36 cellular contexts compared by ENCODE assay signal in the genomic region with DNA sequence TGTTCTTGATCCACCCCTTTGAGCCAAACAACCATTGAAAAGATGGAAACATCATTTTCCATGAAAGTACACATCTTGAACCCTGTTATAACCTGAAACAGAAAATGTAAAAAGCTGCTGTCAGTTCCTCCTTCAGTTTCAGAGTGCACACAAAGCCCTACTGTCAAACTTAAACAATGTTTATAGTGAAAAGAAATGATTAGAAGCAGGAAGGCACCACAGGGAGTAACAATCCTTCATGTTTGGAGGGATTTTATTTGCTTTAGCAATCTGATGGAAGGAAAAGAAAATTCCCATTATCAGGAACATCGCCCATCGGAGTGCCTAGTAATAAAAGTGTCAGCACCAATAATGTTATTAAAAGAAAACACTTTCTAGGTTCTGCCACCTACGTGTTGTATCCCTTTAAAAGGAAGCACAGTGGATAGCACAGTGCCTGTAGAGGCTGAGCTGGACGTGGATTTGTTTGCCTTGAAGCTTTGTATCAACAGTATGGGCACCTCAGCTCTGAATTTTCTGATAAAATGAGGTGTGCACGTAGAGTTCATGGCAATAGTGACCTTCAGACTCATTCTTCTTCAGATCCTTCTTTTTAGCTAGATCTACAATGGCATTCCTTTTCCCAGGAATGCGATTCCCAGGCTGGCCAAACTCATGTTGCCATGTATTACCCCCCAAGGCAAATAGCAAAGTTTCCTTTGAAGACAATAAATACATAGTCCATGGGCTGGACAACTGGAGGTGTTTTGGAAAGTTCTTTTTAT. TPM values are rescaled to one million over a fixed set of nuclear protein-coding genes. Genes with fewer than 3 reads are reported as not detected.
"Had no signal": no experiment of that assay in that cellular context is flagged by ENCODE, and none has a peak within 500 bp of the region (broad histone marks: within the 10 kb centered on the region; RNA-seq: fewer than 3 reads in every experiment).

No MANE protein-coding gene starts in this region.

- H3K4me2 ChIP-seq: smooth muscle cell had no signal

- DNase-seq: dermis blood vessel endothelial cell; effector memory CD4-positive, alpha-beta T cell; foreskin keratinocyte; glutamatergic neuron; heart right ventricle; hypothalamus; immature natural killer cell; left ventricle myocardium superior; lower lobe of right lung; naive thymus-derived CD8-positive, alpha-beta T cell; nephron progenitor cell; pancreas; stimulated activated CD4-positive, alpha-beta T cell treated with anti-CD3 and anti-CD28 coated beads, Interleukin-12 subunit alpha, Interleukin-12 subunit beta, amount 100 ng/mL, for 4 hours; stimulated activated CD4-positive, alpha-beta T cell treated with anti-CD3 and anti-CD28 coated beads, Interleukin-1b, Interleukin-23, amount 100 ng/mL, for 48 hours; stimulated activated CD4-positive, alpha-beta T cell treated with anti-CD3 and anti-CD28 coated beads, Interleukin-4, amount 100 ng/mL, for 24 hours; stimulated activated naive CD4-positive, alpha-beta T cell treated with Interleukin-2 at 50 U/mL for 16 hours; stomach; thyroid gland had no signal

- H3K27ac Mint-ChIP-seq: immature natural killer cell; naive thymus-derived CD8-positive, alpha-beta T cell; nephron progenitor cell; stimulated activated effector memory CD8-positive, alpha-beta T cell treated with anti-CD3 and anti-CD28 coated beads, Interleukin-12 subunit alpha, Interleukin-12 subunit beta, amount 100 ng/mL, for 72 hours had no signal

- H3K27me3 ChIP-seq: foreskin keratinocyte, heart right ventricle, neutrophil, pancreas, stomach, thyroid gland had no signal

- H3K9me3 Mint-ChIP-seq: immature natural killer cell; naive thymus-derived CD8-positive, alpha-beta T cell; nephron progenitor cell; stimulated activated effector memory CD8-positive, alpha-beta T cell treated with anti-CD3 and anti-CD28 coated beads, Interleukin-12 subunit alpha, Interleukin-12 subunit beta, amount 100 ng/mL, for 72 hours had no signal

- H3K27ac ChIP-seq: coronary artery, esophagus muscularis mucosa, foreskin keratinocyte, heart right ventricle, lower lobe of right lung, neutrophil, pancreas, stomach, thyroid gland had no signal

- H3K4me1 Mint-ChIP-seq: naive thymus-derived CD8-positive, alpha-beta T cell; nephron progenitor cell; stimulated activated effector memory CD8-positive, alpha-beta T cell treated with anti-CD3 and anti-CD28 coated beads, Interleukin-12 subunit alpha, Interleukin-12 subunit beta, amount 100 ng/mL, for 72 hours had no signal

- H3K4me1 ChIP-seq: pancreas had no signal

- H3K9me3 ChIP-seq: esophagus muscularis mucosa, heart right ventricle, lower lobe of right lung, neutrophil, pancreas, stomach, thyroid gland had no signal

- H3K36me3 ChIP-seq: esophagus muscularis mucosa, heart right ventricle, lower lobe of right lung, neutrophil, pancreas, stomach, thyroid gland had no signal

- H3K4me3 Mint-ChIP-seq: immature natural killer cell; naive thymus-derived CD8-positive, alpha-beta T cell; nephron progenitor cell; stimulated activated effector memory CD8-positive, alpha-beta T cell treated with anti-CD3 and anti-CD28 coated beads, Interleukin-12 subunit alpha, Interleukin-12 subunit beta, amount 100 ng/mL, for 72 hours had no signal

- ATAC-seq: foreskin keratinocyte; heart right ventricle; left ventricle myocardium superior; lower lobe of right lung; naive thymus-derived CD8-positive, alpha-beta T cell; pancreas; sciatic nerve; stimulated activated effector memory CD8-positive, alpha-beta T cell treated with anti-CD3 and anti-CD28 coated beads, Interleukin-12 subunit alpha, Interleukin-12 subunit beta, amount 100 ng/mL, for 72 hours had no signal

- H3K36me3 Mint-ChIP-seq: naive thymus-derived CD8-positive, alpha-beta T cell; stimulated activated effector memory CD8-positive, alpha-beta T cell treated with anti-CD3 and anti-CD28 coated beads, Interleukin-12 subunit alpha, Interleukin-12 subunit beta, amount 100 ng/mL, for 72 hours had no signal

- H3K4me3 ChIP-seq: coronary artery, esophagus muscularis mucosa, heart right ventricle, lower lobe of right lung, pancreas, smooth muscle cell, stomach, thyroid gland had no signal

RNA-seq across cellular contexts. Expression of a gene that starts 16.1 kb away (rescaled TPM):
- polyA plus RNA-seq: naive thymus-derived CD8-positive, alpha-beta T cell had no signal

RNA-seq across cellular contexts. Expression of a gene that starts 20.5 kb away (rescaled TPM):
- total RNA-seq: fibroblast of lung, foreskin keratinocyte, myocyte, smooth muscle cell had no signal
- polyA plus RNA-seq: foreskin keratinocyte, keratinocyte, smooth muscle cell had no signal

RNA-seq across cellular contexts. Expression of a gene that starts 30.5 kb away (rescaled TPM):
- total RNA-seq: dermis blood vessel endothelial cell; endothelial cell of umbilical vein; epithelial cell of proximal tubule; esophagus muscularis mucosa; fibroblast of lung; foreskin keratinocyte; heart right ventricle; left ventricle myocardium superior; mesenteric fat pad; myocyte; naive thymus-derived CD8-positive, alpha-beta T cell; omental fat pad; pancreas; posterior vena cava; pulmonary artery endothelial cell; sciatic nerve; smooth muscle cell; stomach; subcutaneous adipose tissue; temporal lobe; thyroid gland; urinary bladder had no signal
- polyA plus RNA-seq: endothelial cell of umbilical vein; fibroblast of lung; foreskin keratinocyte; heart right ventricle; immature natural killer cell; keratinocyte; naive thymus-derived CD8-positive, alpha-beta T cell; smooth muscle cell; stomach had no signal
